8 cellular contexts compared by ENCODE assay signal in genomic region chr20:17533396-17533795, GRCh38. TPM values are rescaled to one million over a fixed set of nuclear protein-coding genes. Genes with fewer than 3 reads are reported as not detected.
DNase-seq lines count a peak whose midpoint lies in the region; ATAC-seq lines count a peak whose summit lies in the region.

No MANE protein-coding gene starts in this region.

- DNase-seq in 8988T (peak; percentile 42), NCI-H774 (lab: John Stamatoyannopoulos, UW) (peak; percentile 38), dedifferentiated amniotic fluid mesenchymal stem cell (ENCODE audit: extremely low spot score) (peak; percentile 47), skeletal muscle cell (ENCODE audit: low read depth) (peak; percentile 24), mesenteric fat pad (ENCODE audit: low spot score) (no peak), right cardiac atrium (no peak)
- no peak for DNase-seq in stimulated activated naive CD8-positive, alpha-beta T cell treated with anti-CD3 and anti-CD28 coated beads, Interleukin-15, Interleukin-2, amounts not matched to agents 100 U/mL and 50 U/mL, for 24 hours

- H3K27me3 ChIP-seq in right cardiac atrium (ENCODE audit: control insufficient read depth, insufficient read depth), result no peaks in the 10 kb centered on the region

- H3K4me3 ChIP-seq in skeletal muscle cell (ENCODE audit: low read depth, low read length) (no peak overlapping the region), right cardiac atrium (ENCODE audit: low read length) (no peak overlapping the region)

- 48% methylated on average over 1 of the region's 1 CpG for WGBS in right cardiac atrium

- ATAC-seq in GM21786 (IDR thresholded peaks at IDR 0.05; ENCODE audit: unreplicated experiment), result peak; percentile 47
- ATAC-seq in right cardiac atrium, result no peak
- no peak for ATAC-seq in stimulated activated naive CD8-positive, alpha-beta T cell treated with anti-CD3 and anti-CD28 coated beads, Interleukin-15, Interleukin-2, amounts not matched to agents 100 U/mL and 50 U/mL, for 24 hours

- intact Hi-C loops in right cardiac atrium (cut with DNase I), result loop anchor here in 3 of 4 donors (10.0 kb wide), 2 partner anchors 361 to 371 kb away; no protein-coding TSS in a partner anchor

- no peak overlapping the region for H3K27ac ChIP-seq in right cardiac atrium (ENCODE audit: low read length)

- no peaks in the 10 kb centered on the region for H3K4me1 ChIP-seq in right cardiac atrium (ENCODE audit: control insufficient read depth, insufficient read depth, low read length)

- no peaks in the 10 kb centered on the region for H3K9me3 ChIP-seq in right cardiac atrium (ENCODE audit: control insufficient read depth, low read length)

RNA-seq across cellular contexts. Expression of gene BFSP1, which starts 2.2 kb away (rescaled TPM):
- total RNA-seq in mesenteric fat pad, result not detected
- total RNA-seq in right cardiac atrium, result 1 to 10 TPM in 1 of 4 donors, under 1 TPM in 3; 0.64 to 1.8 (median 0.77) TPM
- polyA plus RNA-seq in right cardiac atrium, result 0.59 TPM

RNA-seq across cellular contexts. Expression of gene DSTN, which starts 36.5 kb away (rescaled TPM):
- total RNA-seq in mesenteric fat pad (165 TPM), right cardiac atrium (100 to 1,000 TPM; 720 to 770 (median 741) TPM)
- polyA plus RNA-seq in right cardiac atrium, result 929 TPM

Comparison
In these comparisons a context has a peak if more than half of its experiments do, and no peak if none do; other contexts are left out.
1. DNase-seq: peak in 8988T (single experiment), NCI-H774 (single experiment), dedifferentiated amniotic fluid mesenchymal stem cell (single experiment) and skeletal muscle cell (single experiment); none in mesenteric fat pad (single experiment), right cardiac atrium (0 of 3) and stimulated activated naive CD8-positive, alpha-beta T cell treated with anti-CD3 and anti-CD28 coated beads, Interleukin-15, Interleukin-2, amounts not matched to agents 100 U/mL and 50 U/mL, for 24 hours (single experiment).